11 cellular contexts compared by ENCODE assay signal in the genomic region with DNA sequence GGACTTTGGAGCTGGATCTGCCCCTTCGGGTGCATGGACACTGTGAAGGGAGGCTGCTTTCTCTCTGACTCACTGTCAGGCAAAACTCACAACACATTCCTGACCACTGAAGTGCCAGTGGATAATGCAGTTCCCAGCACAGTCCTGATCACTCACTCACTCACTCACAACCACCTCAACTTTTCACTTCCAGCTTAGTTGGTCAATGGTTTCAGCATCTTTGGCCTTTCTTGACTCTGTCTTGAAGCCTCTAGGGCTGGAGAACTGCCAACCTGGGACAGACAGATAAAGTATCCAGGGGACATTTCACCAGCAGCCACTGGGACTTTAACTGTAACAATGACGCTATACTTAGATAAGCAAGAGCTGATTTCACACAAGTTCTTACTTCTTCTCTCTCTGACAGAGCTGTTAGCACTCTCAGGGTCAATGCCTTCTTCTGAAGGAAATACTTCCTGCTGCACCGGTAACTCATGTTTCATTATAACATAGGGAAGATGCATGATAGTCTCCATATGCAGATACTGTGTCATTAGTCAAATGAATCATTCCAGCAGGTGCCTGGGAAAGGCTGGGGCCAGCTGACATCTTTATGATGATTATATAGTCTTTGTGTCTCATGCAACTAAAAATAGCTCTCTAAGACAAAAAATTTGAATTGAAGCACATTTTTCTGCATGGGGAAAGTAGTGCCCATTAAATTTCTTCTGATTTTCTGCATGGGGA.
A peak's percentile ranks its signal among the peaks of the same experiment; 100 is the strongest.
DNase-seq lines count a peak whose midpoint lies in the region; ATAC-seq lines count a peak whose summit lies in the region.
"Had no signal": no experiment of that assay in that cellular context is flagged by ENCODE, and none has a peak within 500 bp of the region (broad histone marks: within the 10 kb centered on the region; RNA-seq: fewer than 3 reads in every experiment).

No MANE protein-coding gene starts in this region.

- no peak for ATAC-seq in activated CD8-positive, alpha-beta T cell treated with anti-CD3 and anti-CD28 coated beads, Interleukin-2, amount 10 ng/mL, durations not matched to agents 7 days and 5 days
- no peak for ATAC-seq in HG03139 (IDR thresholded peaks at IDR 0.05; ENCODE audit: unreplicated experiment)
- ATAC-seq in HG03095 (IDR thresholded peaks at IDR 0.05; ENCODE audit: unreplicated experiment) = no peak
- ATAC-seq in HG02938 (IDR thresholded peaks at IDR 0.05; ENCODE audit: unreplicated experiment) = no peak

- CTCF ChIA-PET in activated CD8-positive, alpha-beta T cell treated with anti-CD3 and anti-CD28 coated beads, Interleukin-2, amount 10 ng/mL, durations not matched to agents 7 days and 5 days (lab: Charles Lee) = no interaction called here

- H3K4me3 Mint-ChIP-seq in activated CD8-positive, alpha-beta T cell treated with anti-CD3 and anti-CD28 coated beads, Interleukin-2, amount 10 ng/mL, durations not matched to agents 7 days and 5 days = no peak overlapping the region
- H3K4me3 Mint-ChIP-seq: CD14-positive monocyte, mesothelial cell of epicardium had no signal

- peak; percentile 82 for DNase-seq in AG08396 (ENCODE audit: low spot score)
- DNase-seq in NCI-H226 = peak; percentile 85
- DNase-seq in dermis blood vessel endothelial cell = peak; percentile 1
- DNase-seq in kidney tubule cell (ENCODE audit: low spot score) = peak; percentile 99
- DNase-seq in activated CD8-positive, alpha-beta T cell treated with anti-CD3 and anti-CD28 coated beads, Interleukin-2, amount 10 ng/mL, durations not matched to agents 7 days and 5 days = no peak
- DNase-seq: effector CD4-positive, alpha-beta T cell had no signal

- no peaks in the 10 kb centered on the region for H3K9me3 Mint-ChIP-seq in activated CD8-positive, alpha-beta T cell treated with anti-CD3 and anti-CD28 coated beads, Interleukin-2, amount 10 ng/mL, durations not matched to agents 7 days and 5 days (ENCODE audit: insufficient read depth)
- H3K9me3 Mint-ChIP-seq: mesothelial cell of epicardium had no signal

- POLR2A ChIA-PET in activated CD8-positive, alpha-beta T cell treated with anti-CD3 and anti-CD28 coated beads, Interleukin-2, amount 10 ng/mL, durations not matched to agents 7 days and 5 days (lab: Charles Lee) = no interaction called here

- no peak overlapping the region for H3K27ac Mint-ChIP-seq in activated CD8-positive, alpha-beta T cell treated with anti-CD3 and anti-CD28 coated beads, Interleukin-2, amount 10 ng/mL, durations not matched to agents 7 days and 5 days
- H3K27ac Mint-ChIP-seq: CD14-positive monocyte, mesothelial cell of epicardium had no signal

- no peaks in the 10 kb centered on the region for H3K36me3 Mint-ChIP-seq in activated CD8-positive, alpha-beta T cell treated with anti-CD3 and anti-CD28 coated beads, Interleukin-2, amount 10 ng/mL, durations not matched to agents 7 days and 5 days (ENCODE audit: low read depth)
- H3K36me3 Mint-ChIP-seq: CD14-positive monocyte had no signal

- H3K27me3 Mint-ChIP-seq in activated CD8-positive, alpha-beta T cell treated with anti-CD3 and anti-CD28 coated beads, Interleukin-2, amount 10 ng/mL, durations not matched to agents 7 days and 5 days (ENCODE audit: low read depth) = no peaks in the 10 kb centered on the region

- H3K4me1 Mint-ChIP-seq in activated CD8-positive, alpha-beta T cell treated with anti-CD3 and anti-CD28 coated beads, Interleukin-2, amount 10 ng/mL, durations not matched to agents 7 days and 5 days (ENCODE audit: low read depth) = no peaks in the 10 kb centered on the region
- H3K4me1 Mint-ChIP-seq: CD14-positive monocyte, mesothelial cell of epicardium had no signal
